In genomic region chr17:65750678-65751077, GRCh38 we compare ENCODE assay signal across 1 cellular context.
TF ChIP-seq lines count a peak whose summit lies in the region.

No MANE protein-coding gene starts in this region.

TF ChIP-seq in HEK293, 187 proteins besides CTCF, POLR2A, EP300 and RAD21 (continued from another document and continues in another):
- TF ChIP-seq ZNF843 (tag by site-specific recombination; IDR thresholded peaks at IDR 0.05) (peak; percentile 40; the same call in 1 of the 2 replicates), ZNF423 (tag by site-specific recombination; IDR thresholded peaks at IDR 0.05) (no peak), ZNF16 (tag by site-specific recombination; IDR thresholded peaks at IDR 0.05; ENCODE audit: low read depth) (no peak), KLF10 (tag by site-specific recombination; IDR thresholded peaks at IDR 0.05) (no peak), ZNF677 (tag by site-specific recombination; IDR thresholded peaks at IDR 0.05) (no peak), ZXDB (tag by site-specific recombination; IDR thresholded peaks at IDR 0.05) (peak; percentile 57; the same call in 1 of the 2 replicates), REPIN1 (tag by site-specific recombination; IDR thresholded peaks at IDR 0.05; ENCODE audit: low read depth) (peak; percentile 53; the same call in 1 of the 2 replicates), ZNF704 (tag by site-specific recombination; IDR thresholded peaks at IDR 0.05) (no peak), ZNF488 (tag by site-specific recombination; IDR thresholded peaks at IDR 0.05) (no peak), ZNF26 (tag by site-specific recombination; IDR thresholded peaks at IDR 0.05) (no peak), PRDM2 (tag by site-specific recombination; IDR thresholded peaks at IDR 0.05; ENCODE audit: borderline replicate concordance) (no peak), ZNF768 (tag by site-specific recombination; IDR thresholded peaks at IDR 0.05) (no peak), ZNF514 (tag by site-specific recombination; IDR thresholded peaks at IDR 0.05) (no peak), ZNF366 (tag by site-specific recombination; conservative IDR thresholded peaks at IDR 0.05) (peak; percentile 95), ZFP37 (tag by site-specific recombination; IDR thresholded peaks at IDR 0.05) (no peak), ZNF169 (tag by site-specific recombination; IDR thresholded peaks at IDR 0.05) (no peak), GLI4 (tag by site-specific recombination; IDR thresholded peaks at IDR 0.05) (no peak), ZNF513 (tag by site-specific recombination; IDR thresholded peaks at IDR 0.05) (no peak), ZBTB20 (tag by site-specific recombination; IDR thresholded peaks at IDR 0.05) (peak; percentile 55), ZBTB1 (tag by site-specific recombination; IDR thresholded peaks at IDR 0.05) (no peak), ZNF830 (tag by site-specific recombination; IDR thresholded peaks at IDR 0.05; ENCODE audit: low read depth) (no peak), ZNF596 (tag by site-specific recombination; IDR thresholded peaks at IDR 0.05) (no peak), ZNF518A (tag by site-specific recombination; conservative IDR thresholded peaks at IDR 0.05; ENCODE audit: low read depth) (no peak), ZNF280C (tag by site-specific recombination; IDR thresholded peaks at IDR 0.05) (no peak), SP7 (tag by site-specific recombination; IDR thresholded peaks at IDR 0.05) (peak; percentile 79; the same call in 1 of the 2 replicates), HOXA7 (CRISPR knock-in tag; IDR thresholded peaks at IDR 0.05; ENCODE audit: borderline replicate concordance) (no peak), ZNF394 (tag by site-specific recombination; IDR thresholded peaks at IDR 0.05; ENCODE audit: borderline replicate concordance) (no peak), TSHZ1 (tag by site-specific recombination; IDR thresholded peaks at IDR 0.05; ENCODE audit: borderline replicate concordance) (no peak), ZFHX2 (tag by site-specific recombination; conservative IDR thresholded peaks at IDR 0.05) (0 out of 2 replicates have a peak, but pooled peaks have one; percentile 10), ZNF792 (tag by site-specific recombination; IDR thresholded peaks at IDR 0.05) (no peak), RBAK (tag by site-specific recombination; IDR thresholded peaks at IDR 0.05) (no peak), GLI2 (tag by site-specific recombination; IDR thresholded peaks at IDR 0.05; ENCODE audit: borderline replicate concordance, low read depth) (no peak), ZBTB6 (tag by site-specific recombination; IDR thresholded peaks at IDR 0.05) (no peak)
